ENCODE assay signal across 1 cellular context in the genomic region with DNA sequence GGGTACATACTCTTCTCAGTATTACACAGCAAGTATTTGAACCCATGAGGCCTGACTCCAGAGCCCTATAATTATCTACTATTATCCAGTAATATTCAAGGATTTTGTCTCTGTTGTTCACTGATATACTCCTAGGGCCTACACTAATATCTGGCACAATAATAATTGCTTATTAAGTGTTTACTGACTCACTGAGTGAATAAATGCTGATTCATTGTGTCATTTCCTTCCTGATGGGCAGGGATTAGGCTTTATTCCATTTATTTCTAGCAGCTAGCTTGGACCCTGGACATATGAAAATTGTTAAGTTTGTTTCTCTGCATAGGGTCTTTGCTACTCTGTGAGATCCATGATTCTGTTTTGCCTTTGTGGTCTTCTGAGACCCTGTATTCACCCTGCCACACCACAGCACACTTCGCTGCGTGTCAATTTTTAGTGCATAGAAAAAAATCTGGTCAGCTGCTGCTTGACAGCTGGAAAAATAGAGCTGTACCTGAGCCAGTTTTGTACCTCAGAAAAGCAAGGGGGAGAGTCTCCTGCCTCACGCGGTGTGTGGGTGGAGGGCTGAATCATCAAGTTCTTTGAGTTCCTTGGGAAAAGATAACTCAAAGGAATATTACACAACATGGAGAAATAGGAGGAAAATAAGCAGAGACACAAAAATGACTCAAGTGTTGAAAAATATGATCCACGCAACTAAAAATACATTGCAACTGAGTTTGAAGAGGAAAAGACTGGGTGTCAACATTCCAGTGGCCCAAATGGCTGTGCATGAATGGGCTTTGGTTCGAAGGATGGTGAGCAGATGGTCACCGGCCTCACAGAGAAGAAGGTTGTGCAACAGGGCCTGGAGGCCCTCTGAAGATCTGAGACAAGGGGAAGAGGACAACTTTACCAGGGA.
TF ChIP-seq lines count a peak whose summit lies in the region.

No MANE protein-coding gene starts in this region.

TF ChIP-seq in HepG2, 621 proteins besides CTCF, POLR2A, EP300 and RAD21 (continued from another document):
- TF ChIP-seq ETV5 (CRISPR knock-in tag; IDR thresholded peaks at IDR 0.05; ENCODE audit: borderline replicate concordance) (no peak), TEAD3 (CRISPR knock-in tag; optimal IDR thresholded peaks at IDR 0.05; ENCODE audit: borderline replicate concordance) (peak; percentile 14), CEBPG (CRISPR knock-in tag; IDR thresholded peaks at IDR 0.05) (peak; percentile 51), CEBPB (IDR thresholded peaks at IDR 0.05; ENCODE audit: borderline replicate concordance, low read depth, low read length) (peak; percentile 40; the same call in 1 of the 2 replicates), NFE2L2 (IDR thresholded peaks at IDR 0.05; ENCODE audit: low read length) (peak; percentile 73), MAFK (conservative IDR thresholded peaks at IDR 0.05 in 1 of 2, IDR thresholded peaks at IDR 0.05 in 1 of 2; ENCODE audit: low read length in 2 of 2) (peak; percentile 12 to 62; a peak in 2 of 4 replicates), DNMT3B (CRISPR knock-in tag; conservative IDR thresholded peaks at IDR 0.05) (0 out of 2 replicates have a peak, but pooled peaks have one; percentile 54)
